ENCODE assay signal across 11 cellular contexts in the genomic region with DNA sequence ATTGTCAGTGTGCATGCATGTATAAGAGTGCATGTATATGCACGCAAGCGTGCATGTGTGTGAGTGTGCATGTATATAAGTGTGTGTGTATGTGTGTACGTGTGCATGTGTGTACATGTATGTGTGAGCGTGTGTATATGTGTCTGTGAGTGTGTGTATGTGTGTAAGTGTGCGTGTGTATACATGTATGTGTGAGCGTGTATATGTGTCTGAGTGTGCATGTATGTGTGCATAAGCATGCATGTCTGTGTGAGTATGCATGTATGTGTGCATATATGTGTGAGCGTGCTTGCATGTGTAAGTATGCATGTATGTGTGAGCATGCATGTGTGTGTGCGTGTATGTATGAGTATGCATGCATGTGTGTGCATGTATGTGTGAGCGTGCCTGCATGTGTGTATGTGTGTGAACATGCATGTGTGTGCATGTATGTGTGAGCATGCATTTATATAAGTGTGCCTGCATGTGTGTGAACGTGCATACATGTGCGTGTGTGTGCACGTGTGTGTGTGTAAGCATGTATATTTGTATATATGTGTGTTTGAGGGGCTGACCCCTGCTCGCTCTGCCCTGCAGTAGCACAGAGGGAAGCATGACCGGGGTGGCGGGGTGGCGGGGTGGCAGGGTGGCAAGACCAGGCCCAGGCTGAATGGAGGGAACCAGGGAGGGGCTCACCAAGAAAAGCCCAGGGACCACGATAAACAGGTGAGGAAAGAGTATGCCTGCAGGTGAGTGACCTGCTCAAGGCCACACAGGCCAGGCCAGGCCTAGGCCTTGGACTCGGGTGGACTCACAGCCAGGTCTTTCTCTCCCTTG. TPM values are rescaled to one million over a fixed set of nuclear protein-coding genes. Genes with fewer than 3 reads are reported as not detected.
DNase-seq lines count a peak whose midpoint lies in the region; ATAC-seq, FAIRE-seq and TF ChIP-seq lines count a peak whose summit lies in the region.
"Had no signal": no experiment of that assay in that cellular context is flagged by ENCODE, and none has a peak within 500 bp of the region (broad histone marks: within the 10 kb centered on the region; RNA-seq: fewer than 3 reads in every experiment).

No MANE protein-coding gene starts in this region.

- peak overlapping the region; percentile 35; the same call in 1 of the 2 replicates for H3K4me3 ChIP-seq in GM12878
- no peak overlapping the region for H3K4me3 ChIP-seq in neural progenitor cell
- H3K4me3 ChIP-seq: GM23338 had no signal

- H3K4me1 ChIP-seq in GM12878 (ENCODE audit: control insufficient read depth, insufficient read depth, low read length), result peaks cover 65% of the 10 kb centered on the region
- peaks cover 13% of the 10 kb centered on the region for H3K4me1 ChIP-seq in neural progenitor cell

- no peak for DNase-seq in CD4-positive, alpha-beta T cell
- no peak for DNase-seq in HFFc6
- DNase-seq in GM12878 (ENCODE audit: low read depth, low spot score), result no peak
- no peak for DNase-seq in neural progenitor cell (ENCODE audit: low spot score)
- no peak for DNase-seq in NCI-H748 (lab: John Stamatoyannopoulos, UW; ENCODE audit: unreplicated experiment)
- DNase-seq in midbrain (lab: John Stamatoyannopoulos, UW), result no peak
- DNase-seq: NCI-H446 treated with DMSO at 0.1 percent for 48 hours, SIG-M5 had no signal

- POLR2A ChIA-PET in CD4-positive, alpha-beta T cell (lab: Charles Lee), result interaction anchor here (1.2 to 1.9 kb wide), 8 partner anchors 10 to 177 kb away, joined by 3 to 20 read pairs (median 7); partner anchors contain the start of genes CYTH4, IL2RB and MFNG
- POLR2A ChIA-PET in GM12878 (lab: Charles Lee), result interaction anchor here (1.1 to 2.8 kb wide), 3 partner anchors 23 to 25 kb away, joined by 3 to 12 read pairs (median 4); partner anchors contain the start of gene CYTH4

- no peak for ATAC-seq in CD4-positive, alpha-beta T cell (ENCODE audit: poor library complexity)
- ATAC-seq in GM12878, result no peak
- no peak for ATAC-seq in HG03159 (IDR thresholded peaks at IDR 0.05; ENCODE audit: unreplicated experiment)
- ATAC-seq: GM23338 had no signal

- no peak for FAIRE-seq in GM12878 (lab: Jason Lieb, UNC)

- no TSS peak for BruUV-seq in GM12878 (replicated peaks; lab: Mats Ljungman, UMichigan)

- no peak for TF ChIP-seq RAD21 in GM12878 (IDR thresholded peaks at IDR 0.05; ENCODE audit: insufficient read depth, low read depth, low read length)

- intact Hi-C loops in CD4-positive, alpha-beta T cell (cut with DNase I, micrococcal nuclease), result no loop called here
- intact Hi-C loops in GM12878 (cut with micrococcal nuclease; ENCODE audit: unreplicated experiment), result no loop called here

- H4K20me1 ChIP-seq in GM12878 (ENCODE audit: control insufficient read depth, insufficient read depth) (no peaks in the 10 kb centered on the region), neural progenitor cell (ENCODE audit: low read depth) (no peaks in the 10 kb centered on the region)

- H3K36me3 ChIP-seq in GM12878 (ENCODE audit: control insufficient read depth in 2 of 2, insufficient read depth in 2 of 2, low read length in 1 of 2), result peaks cover 0 to 13% of the 10 kb centered on the region in 2 experiments; a peak in 1 of 4 replicates
- no peaks in the 10 kb centered on the region for H3K36me3 ChIP-seq in neural progenitor cell

- H3K9me3 ChIP-seq in CD4-positive, alpha-beta T cell (ENCODE audit: control insufficient read depth, low read length), result no peaks in the 10 kb centered on the region
- H3K9me3 ChIP-seq in GM12878 (replicated peaks; ENCODE audit: control insufficient read depth, insufficient read depth, low read length) (no peaks in the 10 kb centered on the region), neural progenitor cell (ENCODE audit: low read depth) (no peaks in the 10 kb centered on the region)

- H3F3A ChIP-seq in neural progenitor cell (ENCODE audit: low read depth), result peaks cover 31% of the 10 kb centered on the region

- RAD21 ChIA-PET in GM12878 (lab: Charles Lee; ENCODE audit: unreplicated experiment), result interaction anchor here (1.0 to 3.2 kb wide), 9 partner anchors 9 to 259 kb away, joined by 3 to 15 read pairs (median 7); partner anchors contain the start of gene CYTH4

- H3K27ac Mint-ChIP-seq in CD4-positive, alpha-beta T cell, result peak overlapping the region; percentile 95
- H3K27ac Mint-ChIP-seq in HFFc6 (peak overlapping the region; percentile 99), neural progenitor cell (peak overlapping the region; percentile 52)
- H3K27ac Mint-ChIP-seq: GM23338 had no signal

- TF ChIP-seq POLR2A in GM12878 (IDR thresholded peaks at IDR 0.05; ENCODE audit: low read depth, low read length), result no peak

- 0 out of 2 replicates have a peak, but pooled peaks cover 1% of the 10 kb centered on the region for H3K79me2 ChIP-seq in GM12878 (ENCODE audit: control insufficient read depth, insufficient read depth, low read length)
- no peaks in the 10 kb centered on the region for H3K79me2 ChIP-seq in neural progenitor cell (ENCODE audit: low read depth)

- H3K9ac ChIP-seq in GM12878 (ENCODE audit: control insufficient read depth, insufficient read depth, low read length) (no peak overlapping the region; the same call in 1 of the 2 replicates), neural progenitor cell (no peak overlapping the region)

- H3K27me3 ChIP-seq in CD4-positive, alpha-beta T cell (ENCODE audit: control insufficient read depth, insufficient read depth, low read length), result no peaks in the 10 kb centered on the region
- H3K27me3 ChIP-seq in GM12878 (replicated peaks in 1 of 2; ENCODE audit: control insufficient read depth in 2 of 2, insufficient read depth in 2 of 2, low read length in 1 of 2) (no peaks in the 10 kb centered on the region), neural progenitor cell (no peaks in the 10 kb centered on the region)

- H3K4me3 Mint-ChIP-seq in CD4-positive, alpha-beta T cell, result peak overlapping the region; percentile 64
- H3K4me3 Mint-ChIP-seq in HFFc6 (0 out of 2 replicates have a peak overlapping the region, but pooled peaks have one; percentile 73), neural progenitor cell (peak overlapping the region; percentile 0)
- H3K4me3 Mint-ChIP-seq: GM23338, neural crest cell had no signal

- 78% methylated on average over 18 of the region's 18 CpGs for WGBS in GM12878 (ENCODE audit: insufficient coverage, insufficient replicate concordance, low lambda C conversion rate, missing lambda C conversion rate)

- no peak for TF ChIP-seq EP300 in GM12878 (IDR thresholded peaks at IDR 0.05; ENCODE audit: borderline replicate concordance in 1 of 2, control insufficient read depth in 1 of 2, low read depth in 2 of 2, low read length in 2 of 2)

- H3K4me1 Mint-ChIP-seq in CD4-positive, alpha-beta T cell (ENCODE audit: low read depth), result peaks cover 87% of the 10 kb centered on the region
- peaks cover 68% of the 10 kb centered on the region for H3K4me1 Mint-ChIP-seq in HFFc6 (ENCODE audit: low read depth)
- peaks cover 27% of the 10 kb centered on the region for H3K4me1 Mint-ChIP-seq in neural progenitor cell

- peak overlapping the region; percentile 97 for H3K27ac ChIP-seq in CD4-positive, alpha-beta T cell (ENCODE audit: low read depth, low read length)
- peak overlapping the region; percentile 91 for H3K27ac ChIP-seq in GM12878 (ENCODE audit: control insufficient read depth, insufficient read depth)
- H3K27ac ChIP-seq in neural progenitor cell, result no peak overlapping the region

- no peaks in the 10 kb centered on the region for H3K27me3 Mint-ChIP-seq in CD4-positive, alpha-beta T cell
- H3K27me3 Mint-ChIP-seq in HFFc6 (ENCODE audit: insufficient read depth) (peaks cover 6% of the 10 kb centered on the region), neural progenitor cell (ENCODE audit: insufficient read depth, low read depth) (peaks cover 21% of the 10 kb centered on the region)

- peaks cover 88% of the 10 kb centered on the region for H3K36me3 Mint-ChIP-seq in CD4-positive, alpha-beta T cell (ENCODE audit: low read depth)
- H3K36me3 Mint-ChIP-seq in HFFc6 (ENCODE audit: low read depth) (peaks cover 4% of the 10 kb centered on the region), neural progenitor cell (no peaks in the 10 kb centered on the region)

- H3K9me3 Mint-ChIP-seq in CD4-positive, alpha-beta T cell, result no peaks in the 10 kb centered on the region
- H3K9me3 Mint-ChIP-seq in HFFc6 (peaks cover 4% of the 10 kb centered on the region; the same call in 1 of the 2 replicates), neural progenitor cell (no peaks in the 10 kb centered on the region)
- H3K9me3 Mint-ChIP-seq: GM23338, neural crest cell had no signal

- no peak for TF ChIP-seq CTCF in CD4-positive, alpha-beta T cell (IDR thresholded peaks at IDR 0.05)
- TF ChIP-seq CTCF in HFFc6 (IDR thresholded peaks at IDR 0.05) (no peak), GM12878 (IDR thresholded peaks at IDR 0.05 in 2 of 3, conservative IDR thresholded peaks at IDR 0.05 in 1 of 3; ENCODE audit: control insufficient read depth in 2 of 3, extremely low read depth in 1 of 3, insufficient read depth in 1 of 3, low read depth in 3 of 3, low read length in 3 of 3) (no peak), neural progenitor cell (IDR thresholded peaks at IDR 0.05) (no peak)

- CTCF ChIA-PET in CD4-positive, alpha-beta T cell (lab: Charles Lee), result no interaction called here
- CTCF ChIA-PET in GM12878 (lab: Yijun Ruan, JAX), result interaction anchor here (1.3 to 10.1 kb wide), 3 partner anchors 8 to 48 kb away, joined by 5 to 181 read pairs (median 39); no protein-coding TSS in a partner anchor

- H3K4me2 ChIP-seq in GM12878 (ENCODE audit: control insufficient read depth, insufficient read depth), result peak overlapping the region; percentile 87
- H3K4me2 ChIP-seq in neural progenitor cell, result no peak overlapping the region
- H3K4me2 ChIP-seq: GM23338 had no signal

- SMC1A ChIA-PET in GM12878 (lab: Charles Lee; ENCODE audit: uncharacterized antibody, unreplicated experiment), result interaction anchor here (0.6 to 3.4 kb wide), 10 partner anchors 25 to 1808 kb away, joined by 3 to 25 read pairs (median 4); partner anchors contain the start of gene CYTH4

- in situ Hi-C loops in GM12878 (cut with MboI), result no loop called here

- H2AFZ ChIP-seq in GM12878 (ENCODE audit: control insufficient read depth, low read depth, low read length), result no peak overlapping the region
- H2AFZ ChIP-seq in neural progenitor cell (replicated peaks), result no peak overlapping the region
- H2AFZ ChIP-seq: GM23338 had no signal

RNA-seq across cellular contexts. Expression of gene CYTH4, which starts 26.3 kb away (rescaled TPM):
- 100 to 1,000 TPM; 134 to 138 TPM for total RNA-seq in CD4-positive, alpha-beta T cell
- under 1 TPM in 1 of 6 experiments, not detected in 5; 0.28 TPM for total RNA-seq in HFFc6 (2021; fragmentation: NEBNext Ultra II Directional; extraction: Animal tissue kit (Norgen Biotek cat#: 25700))
- 94.2 and 114 TPM in 2 replicates for total RNA-seq in GM12878 (2013; cell fraction: nucleolus; rRNA removed)
- total RNA-seq in GM12878 (2014; rRNA removed) (23.2 TPM in 2 replicates), GM12878 (2014; rRNA removed; fragmentation: Illumina TruSeq; extraction: Trizol) (17.2 and 18.3 TPM in 2 replicates), GM12878 (2021) (25.8 and 26.0 TPM in 2 replicates), neural progenitor cell (ENCODE audit: low replicate concordance) (not detected in 2 replicates)
- 7.0 TPM for polyA plus RNA-seq in GM12878 (2011; ENCODE audit: low read depth)
- polyA plus RNA-seq in GM12878 (2011; rRNA removed) (19.4 and 24.1 TPM in 2 replicates), GM12878 (2014; fragmentation: Illumina TruSeq; extraction: Trizol) (9.1 and 16.6 TPM in 2 replicates), GM12878 (2014; fragmentation: Nextera tagmentation; extraction: Ambion mirVana) (1 to 10 TPM; 1.5 to 1.8 TPM), GM12878 (2014; rRNA removed) (23.6 and 27.3 TPM in 2 replicates), GM12878 (2016; fragmentation: Nextera tagmentation; extraction: Ambion mirVana) (10 to 100 TPM; 12.4 TPM)
- polyA plus RNA-seq in GM12878 (2011; cell fraction: cytosol; rRNA removed), result 22.7 and 30.1 TPM in 2 replicates
- 148 and 167 TPM in 2 replicates for polyA plus RNA-seq in GM12878 (2011; cell fraction: nucleus; rRNA removed)
- 15.7 and 21.2 TPM in 2 replicates for polyA plus RNA-seq in GM12878 (2012)
- 14.9 and 23.6 TPM in 2 replicates for polyA minus RNA-seq in GM12878 (2011; rRNA and poly(A)+ RNA removed)
- 5.5 and 6.7 TPM in 2 replicates for polyA minus RNA-seq in GM12878 (2011; cell fraction: cytosol; rRNA and poly(A)+ RNA removed)
- polyA minus RNA-seq in GM12878 (2011; cell fraction: nucleus; rRNA and poly(A)+ RNA removed), result 23.1 and 31.4 TPM in 2 replicates
- total RNA-seq: GM23338, neural crest cell had no signal
- polyA plus RNA-seq: GM23338 had no signal

Comparison
In these comparisons a context has a peak if more than half of its experiments do, and no peak if none do; other contexts are left out.
1. H3K4me3 Mint-ChIP-seq: peak in every context shown above with its lines; median percentile 73 in HFFc6; 64 in CD4-positive, alpha-beta T cell; 0 in neural progenitor cell.
2. RNA of gene CYTH4, which starts 26.3 kb away (total RNA-seq): 134 to 138 TPM in CD4-positive, alpha-beta T cell and 17.2 to 114 TPM in GM12878; 0.28 TPM in HFFc6 and not detected in neural progenitor cell; every median in the first group is over 10 times any median in the second.
3. Peak in every context shown above with its lines, with median percentiles within 50 percentile points of each other: H3K27ac Mint-ChIP-seq.